18 cellular contexts compared by ENCODE assay signal in the genomic region with DNA sequence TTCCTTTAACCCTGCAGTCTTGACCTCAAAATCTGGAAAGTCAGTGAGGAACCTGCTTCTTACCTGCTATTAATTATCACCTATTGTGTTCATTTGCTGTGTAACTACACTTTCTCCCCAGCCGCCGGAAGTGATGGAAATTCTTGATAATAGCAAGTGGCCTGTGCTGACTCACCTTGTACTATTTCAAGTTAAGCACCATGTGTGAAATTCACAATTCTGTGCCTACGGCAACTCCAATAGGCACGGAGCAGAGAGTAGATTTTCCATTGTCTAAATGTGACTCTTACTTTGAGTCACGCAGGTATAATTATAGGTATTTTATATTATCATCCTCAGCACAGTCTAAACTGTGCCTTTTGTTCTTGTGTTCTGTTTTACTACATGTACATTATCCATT.
DNase-seq lines count a peak whose midpoint lies in the region; ATAC-seq and TF ChIP-seq lines count a peak whose summit lies in the region.
"Had no signal": no experiment of that assay in that cellular context is flagged by ENCODE, and none has a peak within 500 bp of the region (broad histone marks: within the 10 kb centered on the region; RNA-seq: fewer than 3 reads in every experiment).

No MANE protein-coding gene starts in this region.

- DNase-seq in A172 (ENCODE audit: low spot score) (peak; percentile 23), NCI-H2227 (lab: John Stamatoyannopoulos, UW; ENCODE audit: unreplicated experiment) (peak; percentile 92), endodermal cell (peak; percentile 69), Ammon's horn (ENCODE audit: low spot score) (no peak), right lobe of liver (no peak), ACHN (no peak)
- DNase-seq: activated T-cell treated with anti-CD3 and anti-CD28 coated beads, Interleukin-2, amount 50 U/mL, for 24 hours; natural killer cell; NCI-H2171; SJCRH30; stimulated activated CD4-positive, alpha-beta T cell treated with anti-CD3 and anti-CD28 coated beads, Interleukin-12 subunit alpha, Interleukin-12 subunit beta, amount 100 ng/mL, for 4 hours; T1000 had no signal

- H3K36me3 ChIP-seq in endodermal cell (ENCODE audit: control insufficient read depth, insufficient read depth, low read length), result no peaks in the 10 kb centered on the region
- H3K36me3 ChIP-seq in right lobe of liver, result no peaks in the 10 kb centered on the region
- H3K36me3 ChIP-seq: SJCRH30 had no signal

- H3K36me3 Mint-ChIP-seq in endodermal cell (ENCODE audit: low read depth), result peaks cover 9% of the 10 kb centered on the region
- H3K36me3 Mint-ChIP-seq: activated naive CD8-positive, alpha-beta T cell; natural killer cell had no signal

- peaks cover 11% of the 10 kb centered on the region for H3K27me3 Mint-ChIP-seq in endodermal cell (ENCODE audit: insufficient read depth)
- H3K27me3 Mint-ChIP-seq: activated CD4-positive, alpha-beta T cell treated with anti-CD3 and anti-CD28 coated beads, Interleukin-2, amount 10 ng/mL, durations not matched to agents 24 days and 14 days; progenitor cell of endocrine pancreas had no signal

- no peak for TF ChIP-seq POLR2A in right lobe of liver (IDR thresholded peaks at IDR 0.05)

- no peaks in the 10 kb centered on the region for H3K9me3 Mint-ChIP-seq in endodermal cell
- H3K9me3 Mint-ChIP-seq: activated T-cell treated with anti-CD3 and anti-CD28 coated beads, Interleukin-2, amount 50 U/mL, for 24 hours; natural killer cell had no signal

- no peaks in the 10 kb centered on the region for H3K9me3 ChIP-seq in endodermal cell (ENCODE audit: control insufficient read depth, low read length)
- H3K9me3 ChIP-seq in right lobe of liver, result no peaks in the 10 kb centered on the region
- H3K9me3 ChIP-seq: SJCRH30 had no signal

- in situ Hi-C loops in ACHN (cut with HindIII; ENCODE audit: low pct_ligation_motif_present, low pct_unique_long_range_greater_than_20kb, low sequenced_read_pairs), result no loop called here

- WGBS in endodermal cell (ENCODE audit: insufficient coverage in 1 of 2, insufficient read length in 1 of 2), 2 experiments, result 67 to 90% methylated on average over 2 to 5 of the region's 5 CpGs
- 55% methylated on average over 5 of the region's 5 CpGs for WGBS in right lobe of liver (ENCODE audit: insufficient coverage, low coverage, low lambda C conversion rate, missing lambda C conversion rate)

- H3K27ac Mint-ChIP-seq in endodermal cell, result no peak overlapping the region
- H3K27ac Mint-ChIP-seq: activated CD4-positive, alpha-beta T cell treated with anti-CD3 and anti-CD28 coated beads, Interleukin-2, amount 10 ng/mL, durations not matched to agents 24 days and 14 days; activated naive CD8-positive, alpha-beta T cell; activated T-cell treated with anti-CD3 and anti-CD28 coated beads, Interleukin-2, amount 50 U/mL, for 24 hours; natural killer cell; progenitor cell of endocrine pancreas had no signal

- no peak overlapping the region for H3K27ac ChIP-seq in endodermal cell (ENCODE audit: low read depth, low read length)
- H3K27ac ChIP-seq in right lobe of liver, result no peak overlapping the region
- H3K27ac ChIP-seq: SJCRH30 had no signal

- H3K9ac ChIP-seq in endodermal cell (ENCODE audit: extremely low read depth, low read length, poor library complexity, severe bottlenecking), result no peak overlapping the region

- H3K4me1 Mint-ChIP-seq in endodermal cell, result peaks cover 22% of the 10 kb centered on the region

- H3K4me3 ChIP-seq in endodermal cell (ENCODE audit: low read length), result no peak overlapping the region
- H3K4me3 ChIP-seq in right lobe of liver, result no peak overlapping the region
- H3K4me3 ChIP-seq: lung, SJCRH30 had no signal

- H3K4me1 ChIP-seq in endodermal cell (ENCODE audit: control insufficient read depth, insufficient read depth, low read length) (peaks cover 4% of the 10 kb centered on the region), right lobe of liver (no peaks in the 10 kb centered on the region)
- H3K4me1 ChIP-seq: SJCRH30 had no signal

- ATAC-seq in GM18858 (IDR thresholded peaks at IDR 0.05; ENCODE audit: unreplicated experiment) (peak; percentile 47), right lobe of liver (no peak), GM21576 (IDR thresholded peaks at IDR 0.05; ENCODE audit: unreplicated experiment) (no peak)
- ATAC-seq: natural killer cell had no signal

- intact Hi-C loops in right lobe of liver (cut with DNase I), result no loop called here

- H3K27me3 ChIP-seq in endodermal cell (ENCODE audit: control insufficient read depth, insufficient read depth, low read length, poor library complexity, severe bottlenecking) (no peaks in the 10 kb centered on the region), right lobe of liver (no peaks in the 10 kb centered on the region)
- H3K27me3 ChIP-seq: SJCRH30 had no signal

- TF ChIP-seq CTCF in endodermal cell (conservative IDR thresholded peaks at IDR 0.05) (no peak), right lobe of liver (IDR thresholded peaks at IDR 0.05) (no peak)

- no peak overlapping the region for H3K4me3 Mint-ChIP-seq in endodermal cell
- H3K4me3 Mint-ChIP-seq: activated CD4-positive, alpha-beta T cell treated with anti-CD3 and anti-CD28 coated beads, Interleukin-2, amount 10 ng/mL, durations not matched to agents 24 days and 14 days; activated naive CD8-positive, alpha-beta T cell; activated T-cell treated with anti-CD3 and anti-CD28 coated beads, Interleukin-2, amount 50 U/mL, for 24 hours; natural killer cell had no signal

Comparison
In these comparisons a context has a peak if more than half of its experiments do, and no peak if none do; other contexts are left out.
1. DNase-seq: peak in A172 (single experiment), NCI-H2227 (single experiment) and endodermal cell (single experiment); none in Ammon's horn (single experiment), right lobe of liver (0 of 3) and ACHN (single experiment).